Comparison of ENCODE assay signal across 13 cellular contexts in the genomic region with DNA sequence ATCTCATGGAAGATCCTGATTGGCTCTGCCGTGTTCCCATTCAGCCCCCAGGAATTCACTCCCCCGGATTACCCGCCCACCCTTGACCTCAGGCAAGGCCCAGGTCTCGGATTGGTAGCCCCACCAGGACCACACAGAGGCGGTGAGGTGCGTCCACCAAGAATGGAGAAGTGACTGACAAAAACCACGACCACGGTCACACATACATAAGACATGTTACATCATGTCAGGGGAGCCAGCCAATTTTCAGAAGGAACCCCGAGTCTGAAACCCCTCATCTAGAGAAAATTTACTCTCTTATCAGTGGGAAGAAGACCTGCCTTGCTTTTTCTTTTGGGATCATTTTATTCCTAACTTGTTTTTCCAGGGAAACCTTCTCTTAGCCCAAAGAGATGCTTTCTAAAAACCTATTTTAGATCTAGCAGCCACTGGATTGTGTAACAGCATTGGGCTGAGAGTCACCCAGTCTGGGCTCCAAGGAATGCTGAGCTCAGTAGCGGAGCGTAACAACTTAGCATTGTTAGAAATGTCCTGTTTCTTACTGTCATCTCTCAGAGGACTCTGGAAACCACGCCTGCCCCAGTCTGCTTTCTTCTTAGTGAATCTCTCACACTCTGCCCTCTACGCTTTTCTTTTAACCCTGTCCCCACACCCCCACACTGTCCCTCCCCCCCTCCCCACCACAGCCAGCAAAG.
A peak's percentile ranks its signal among the peaks of the same experiment; 100 is the strongest.
DNase-seq lines count a peak whose midpoint lies in the region; ATAC-seq, FAIRE-seq and TF ChIP-seq lines count a peak whose summit lies in the region.
"Had no signal": no experiment of that assay in that cellular context is flagged by ENCODE, and none has a peak within 500 bp of the region (broad histone marks: within the 10 kb centered on the region; RNA-seq: fewer than 3 reads in every experiment).

No MANE protein-coding gene starts in this region.

- peak; percentile 92 for ATAC-seq in sciatic nerve
- no peak for ATAC-seq in HepG2
- ATAC-seq: HCT116 had no signal

- no peaks in the 10 kb centered on the region; the same call in 1 of the 2 replicates for H3K36me3 ChIP-seq in GM06990 (ENCODE audit: control insufficient read depth, insufficient read depth, low read length)
- peaks cover 0 to 18% (median 8%) of the 10 kb centered on the region in 4 donors for H3K36me3 ChIP-seq in esophagus muscularis mucosa
- H3K36me3 ChIP-seq in HepG2 (replicated peaks in 1 of 2; ENCODE audit: control insufficient read depth in 1 of 2, insufficient read depth in 2 of 2, low read length in 2 of 2): peaks cover 43 to 88% of the 10 kb centered on the region in 2 experiments

- H3K9me3 ChIP-seq in esophagus muscularis mucosa: no peaks in the 10 kb centered on the region
- no peaks in the 10 kb centered on the region for H3K9me3 ChIP-seq in HepG2 (ENCODE audit: low read length)

- in situ Hi-C loops in HepG2 (cut with HindIII; ENCODE audit: extremely low pct_ligation_motif_present, low pct_unique_long_range_greater_than_20kb): no loop called here

- H3K4me3 ChIP-seq in GM06990 (replicated peaks; ENCODE audit: low read depth, low read length) (no peak overlapping the region), esophagus muscularis mucosa (no peak overlapping the region), HepG2 (replicated peaks in 1 of 3; ENCODE audit: insufficient read depth in 1 of 3, low read depth in 2 of 3, low read length in 3 of 3) (no peak overlapping the region)

- peaks cover 43 to 54% (median 50%) of the 10 kb centered on the region in 4 donors for H3K4me1 ChIP-seq in esophagus muscularis mucosa
- no peaks in the 10 kb centered on the region for H3K4me1 ChIP-seq in HepG2 (ENCODE audit: insufficient read depth, low read length)

- no peak overlapping the region for H3K4me2 ChIP-seq in HepG2 (ENCODE audit: low read depth, low read length)

- peaks cover 69% of the 10 kb centered on the region for H4K20me1 ChIP-seq in HepG2 (ENCODE audit: insufficient read depth, low read length)

- WGBS in esophagus muscularis mucosa: 66% methylated on average over 13 of the region's 13 CpGs
- 97% methylated on average over 13 of the region's 13 CpGs for WGBS in HepG2 (ENCODE audit: low lambda C conversion rate)

- H3K79me2 ChIP-seq in HepG2 (ENCODE audit: insufficient read depth, low read length): peaks cover 20% of the 10 kb centered on the region

- no TSS peak for BruUV-seq in HepG2 (replicated peaks; lab: Mats Ljungman, UMichigan)

- H3K27me3 ChIP-seq in GM06990 (replicated peaks; ENCODE audit: control insufficient read depth, insufficient read depth, low read length) (no peaks in the 10 kb centered on the region), esophagus muscularis mucosa (no peaks in the 10 kb centered on the region), HepG2 (ENCODE audit: control insufficient read depth in 1 of 2, insufficient read depth in 2 of 2, low read length in 2 of 2) (no peaks in the 10 kb centered on the region)

- no peak overlapping the region for H2AFZ ChIP-seq in HepG2 (ENCODE audit: low read length)

- CTCF ChIA-PET in HepG2 (lab: Yijun Ruan, JAX; ENCODE audit: low intra/inter-chr PET ratio, low total read pairs): no interaction called here

- TF ChIP-seq EP300 in esophagus muscularis mucosa (IDR thresholded peaks at IDR 0.05): no peak
- TF ChIP-seq EP300 in HepG2 (IDR thresholded peaks at IDR 0.05; ENCODE audit: low read depth in 2 of 2, low read length in 2 of 2): no peak
- TF ChIP-seq EP300 in HepG2 (CRISPR knock-in tag; IDR thresholded peaks at IDR 0.05; ENCODE audit: borderline replicate concordance): no peak

- no peak for TF ChIP-seq POLR2A in esophagus muscularis mucosa (IDR thresholded peaks at IDR 0.05; ENCODE audit: low read depth)
- TF ChIP-seq POLR2A in HepG2 (IDR thresholded peaks at IDR 0.05; ENCODE audit: insufficient read depth in 1 of 2, low read depth in 2 of 2, low read length in 2 of 2): no peak

- TF ChIP-seq RAD21 in HepG2 (CRISPR knock-in tag; IDR thresholded peaks at IDR 0.05): no peak

- no peak overlapping the region for H3K9ac ChIP-seq in HepG2 (ENCODE audit: insufficient read depth, low read depth, low read length)

- no peak for TF ChIP-seq CTCF in GM06990 (IDR thresholded peaks at IDR 0.05; ENCODE audit: insufficient read depth, low read length, poor library complexity, severe bottlenecking)
- no peak for TF ChIP-seq CTCF in esophagus muscularis mucosa (IDR thresholded peaks at IDR 0.05)
- no peak for TF ChIP-seq CTCF in HepG2 (CRISPR knock-in tag; IDR thresholded peaks at IDR 0.05)

- peak; percentile 37 for DNase-seq in GM06990 (ENCODE audit: extremely low read depth, insufficient read length)
- peak; percentile 85 for DNase-seq in MV-4-11 (lab: John Stamatoyannopoulos, UW)
- no peak for DNase-seq in esophagus muscularis mucosa (ENCODE audit: extremely low spot score)
- DNase-seq in sciatic nerve (ENCODE audit: low spot score): no peak
- DNase-seq in effector CD8-positive, alpha-beta T cell (lab: John Stamatoyannopoulos, UW): no peak
- DNase-seq in LoVo (ENCODE audit: low spot score): no peak
- DNase-seq in HepG2 (ENCODE audit: low spot score): no peak
- DNase-seq in amniotic stem cell (lab: John Stamatoyannopoulos, UW): no peak
- DNase-seq: activated gamma-delta T cell treated with Interleukin-2 at 50 U/mL for 16 hours, foreskin melanocyte, NCI-H1092, T-helper 1 cell had no signal

- intact Hi-C loops in esophagus muscularis mucosa (cut with DNase I): no loop called here
- intact Hi-C loops in sciatic nerve (cut with DNase I): no loop called here
- intact Hi-C loops in HepG2 (cut with micrococcal nuclease; ENCODE audit: unreplicated experiment): no loop called here

- H3K27ac ChIP-seq in esophagus muscularis mucosa (replicated peaks in 1 of 4) (peak overlapping the region; percentile 39 to 70 (median 54)), HepG2 (ENCODE audit: extremely low read length, insufficient read depth, low read length) (no peak overlapping the region)

- POLR2A ChIA-PET in HepG2 (lab: Yijun Ruan, JAX): no interaction called here

- no peak for FAIRE-seq in HepG2 (lab: Jason Lieb, UNC)

TF ChIP-seq in HepG2, 621 proteins besides CTCF, POLR2A, EP300 and RAD21:
- no peak for TF ChIP-seq HINFP (CRISPR knock-in tag; IDR thresholded peaks at IDR 0.05; ENCODE audit: low read depth)
- no peak for TF ChIP-seq ATRX (CRISPR knock-in tag; IDR thresholded peaks at IDR 0.05; ENCODE audit: borderline replicate concordance)
- no peak for TF ChIP-seq MED8 (CRISPR knock-in tag; IDR thresholded peaks at IDR 0.05; ENCODE audit: insufficient replicate concordance)
- TF ChIP-seq, protein P1, sequence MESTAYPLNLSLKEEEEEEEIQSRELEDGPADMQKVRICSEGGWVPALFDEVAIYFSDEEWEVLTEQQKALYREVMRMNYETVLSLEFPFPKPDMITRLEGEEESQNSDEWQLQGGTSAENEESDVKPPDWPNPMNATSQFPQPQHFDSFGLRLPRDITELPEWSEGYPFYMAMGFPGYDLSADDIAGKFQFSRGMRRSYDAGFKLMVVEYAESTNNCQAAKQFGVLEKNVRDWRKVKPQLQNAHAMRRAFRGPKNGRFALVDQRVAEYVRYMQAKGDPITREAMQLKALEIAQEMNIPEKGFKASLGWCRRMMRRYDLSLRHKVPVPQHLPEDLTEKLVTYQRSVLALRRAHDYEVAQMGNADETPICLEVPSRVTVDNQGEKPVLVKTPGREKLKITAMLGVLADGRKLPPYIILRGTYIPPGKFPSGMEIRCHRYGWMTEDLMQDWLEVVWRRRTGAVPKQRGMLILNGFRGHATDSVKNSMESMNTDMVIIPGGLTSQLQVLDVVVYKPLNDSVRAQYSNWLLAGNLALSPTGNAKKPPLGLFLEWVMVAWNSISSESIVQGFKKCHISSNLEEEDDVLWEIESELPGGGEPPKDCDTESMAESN (CRISPR knock-in tag; conservative IDR thresholded peaks at IDR 0.05): no peak
- TF ChIP-seq ATAD3A (CRISPR knock-in tag; IDR thresholded peaks at IDR 0.05): no peak
- no peak for TF ChIP-seq SIN3B (IDR thresholded peaks at IDR 0.05; ENCODE audit: low read length)
- TF ChIP-seq SALL1 (CRISPR knock-in tag; IDR thresholded peaks at IDR 0.05): no peak
- TF ChIP-seq MEIS2 (CRISPR knock-in tag; IDR thresholded peaks at IDR 0.05): no peak

Comparison
In these comparisons a context has a peak if more than half of its experiments do, and no peak if none do; other contexts are left out.
1. DNase-seq: peak in GM06990 (single experiment) and MV-4-11 (single experiment); none in esophagus muscularis mucosa (single experiment), sciatic nerve (single experiment), effector CD8-positive, alpha-beta T cell (single experiment), LoVo (single experiment), HepG2 (single experiment) and amniotic stem cell (single experiment).